In the genomic region with DNA sequence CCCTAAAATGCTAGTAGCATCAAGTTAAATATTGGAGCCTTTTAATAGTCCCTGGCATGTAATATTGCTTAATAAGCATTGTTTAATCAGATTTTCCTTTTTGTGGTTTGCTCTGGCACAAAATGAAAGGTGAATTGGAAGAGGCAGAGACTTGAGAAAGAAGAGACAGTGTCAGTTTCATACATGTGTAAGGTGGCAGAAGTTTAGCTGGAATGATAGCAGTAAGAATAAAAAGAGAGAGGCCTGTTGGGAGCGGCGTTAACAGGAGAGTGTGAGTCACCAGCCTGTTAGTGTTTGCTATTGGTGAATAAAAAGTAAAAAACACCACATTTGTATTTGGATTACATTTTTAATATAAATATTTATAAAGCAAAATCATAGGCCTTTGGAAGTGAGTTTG, we compare ENCODE assay signal across 11 cellular contexts.
DNase-seq lines count a peak whose midpoint lies in the region; ATAC-seq and TF ChIP-seq lines count a peak whose summit lies in the region.
"Had no signal": no experiment of that assay in that cellular context is flagged by ENCODE, and none has a peak within 500 bp of the region (broad histone marks: within the 10 kb centered on the region; RNA-seq: fewer than 3 reads in every experiment).

No MANE protein-coding gene starts in this region.

- CTCF ChIA-PET in naive thymus-derived CD4-positive, alpha-beta T cell (lab: Charles Lee): no interaction called here

- no peak overlapping the region for H3K4me3 ChIP-seq in MG63
- no peak overlapping the region for H3K4me3 ChIP-seq in naive thymus-derived CD4-positive, alpha-beta T cell (ENCODE audit: low read length)
- H3K4me3 ChIP-seq in effector memory CD4-positive, alpha-beta T cell (ENCODE audit: insufficient read depth, low read depth, low read length, poor library complexity, severe bottlenecking): no peak overlapping the region
- H3K4me3 ChIP-seq: esophagus muscularis mucosa, testis had no signal

- ATAC-seq in central memory CD8-positive, alpha-beta T cell (replicated peaks; ENCODE audit: extremely low read depth, poor library complexity, severe bottlenecking): no peak
- ATAC-seq in naive thymus-derived CD4-positive, alpha-beta T cell: no peak
- ATAC-seq in HG03378 (IDR thresholded peaks at IDR 0.05; ENCODE audit: unreplicated experiment): no peak
- no peak for ATAC-seq in HG03045 (IDR thresholded peaks at IDR 0.05; ENCODE audit: unreplicated experiment)

- H3K9me3 Mint-ChIP-seq in central memory CD8-positive, alpha-beta T cell: no peaks in the 10 kb centered on the region
- peaks cover 0 to 15% (median 0%) of the 10 kb centered on the region in 11 donors for H3K9me3 Mint-ChIP-seq in naive thymus-derived CD4-positive, alpha-beta T cell

- POLR2A ChIA-PET in naive thymus-derived CD4-positive, alpha-beta T cell (lab: Charles Lee): no interaction called here

- H3K9me3 ChIP-seq in MG63: no peaks in the 10 kb centered on the region
- H3K9me3 ChIP-seq in naive thymus-derived CD4-positive, alpha-beta T cell (ENCODE audit: control insufficient read depth in 2 of 3, low read length in 3 of 3): no peaks in the 10 kb centered on the region
- H3K9me3 ChIP-seq in effector memory CD4-positive, alpha-beta T cell (ENCODE audit: control insufficient read depth, low read length): no peaks in the 10 kb centered on the region
- H3K9me3 ChIP-seq: esophagus muscularis mucosa, testis had no signal

- H3K27ac Mint-ChIP-seq in central memory CD8-positive, alpha-beta T cell (ENCODE audit: low read depth): peak overlapping the region; percentile 30
- peak overlapping the region in 8 of 9 donors; percentile 10 to 81 (median 44) for H3K27ac Mint-ChIP-seq in naive thymus-derived CD4-positive, alpha-beta T cell

- H3K4me3 Mint-ChIP-seq in central memory CD8-positive, alpha-beta T cell: no peak overlapping the region
- peak overlapping the region in 6 of 10 donors; percentile 7 to 59 (median 31) for H3K4me3 Mint-ChIP-seq in naive thymus-derived CD4-positive, alpha-beta T cell

- peaks cover 1% of the 10 kb centered on the region for H3K36me3 Mint-ChIP-seq in central memory CD8-positive, alpha-beta T cell (ENCODE audit: insufficient read depth)
- peaks cover 5 to 40% (median 12%) of the 10 kb centered on the region in 5 donors for H3K36me3 Mint-ChIP-seq in naive thymus-derived CD4-positive, alpha-beta T cell

- H3K27me3 Mint-ChIP-seq in central memory CD8-positive, alpha-beta T cell: no peaks in the 10 kb centered on the region
- H3K27me3 Mint-ChIP-seq in naive thymus-derived CD4-positive, alpha-beta T cell: no peaks in the 10 kb centered on the region

- H3K4me1 ChIP-seq in naive thymus-derived CD4-positive, alpha-beta T cell (ENCODE audit: control insufficient read depth in 2 of 2, insufficient read depth in 2 of 2, low read length in 2 of 2): peaks cover 7 to 18% of the 10 kb centered on the region in 2 donors
- peaks cover 6% of the 10 kb centered on the region for H3K4me1 ChIP-seq in effector memory CD4-positive, alpha-beta T cell (ENCODE audit: control insufficient read depth, insufficient read depth, low read length, poor library complexity, severe bottlenecking)
- H3K4me1 ChIP-seq: testis had no signal

- peaks cover 43% of the 10 kb centered on the region for H3K4me1 Mint-ChIP-seq in central memory CD8-positive, alpha-beta T cell
- peaks cover 33 to 85% (median 71%) of the 10 kb centered on the region in 7 donors for H3K4me1 Mint-ChIP-seq in naive thymus-derived CD4-positive, alpha-beta T cell

- H3K36me3 ChIP-seq in MG63: peaks cover 5% of the 10 kb centered on the region
- H3K36me3 ChIP-seq in naive thymus-derived CD4-positive, alpha-beta T cell (ENCODE audit: control insufficient read depth in 2 of 3, insufficient read depth in 3 of 3, low read length in 3 of 3): no peaks in the 10 kb centered on the region
- no peaks in the 10 kb centered on the region for H3K36me3 ChIP-seq in effector memory CD4-positive, alpha-beta T cell (ENCODE audit: control insufficient read depth, insufficient read depth, low read length)
- H3K36me3 ChIP-seq: esophagus muscularis mucosa had no signal

- no peak overlapping the region for H3K27ac ChIP-seq in naive thymus-derived CD4-positive, alpha-beta T cell (ENCODE audit: low read depth, low read length)
- no peak overlapping the region for H3K27ac ChIP-seq in effector memory CD4-positive, alpha-beta T cell (ENCODE audit: insufficient read depth, low read length, poor library complexity, severe bottlenecking)
- H3K27ac ChIP-seq: esophagus muscularis mucosa, testis had no signal

- intact Hi-C loops in naive thymus-derived CD4-positive, alpha-beta T cell (cut with micrococcal nuclease): loop anchor here in 1 of 2 donors (10.0 kb wide), 1 partner anchor 307 kb away; a partner anchor contains a TSS

- TF ChIP-seq CTCF in GM10266 (IDR thresholded peaks at IDR 0.05; ENCODE audit: control insufficient read depth, insufficient read depth, low read depth, missing control alignments): no peak

- peak; percentile 11 for DNase-seq in EH (ENCODE audit: low read depth)
- peak; percentile 31 for DNase-seq in MG63
- DNase-seq in central memory CD8-positive, alpha-beta T cell (ENCODE audit: low spot score in 2 of 2): no peak
- peak in 1 of 9 donors; percentile 18 for DNase-seq in naive thymus-derived CD4-positive, alpha-beta T cell
- DNase-seq in effector memory CD4-positive, alpha-beta T cell: no peak
- DNase-seq in GM10266 (ENCODE audit: extremely low spot score): no peak
- DNase-seq: MV-4-11, testis had no signal

- H3K27me3 ChIP-seq in MG63: no peaks in the 10 kb centered on the region
- no peaks in the 10 kb centered on the region for H3K27me3 ChIP-seq in naive thymus-derived CD4-positive, alpha-beta T cell (ENCODE audit: control insufficient read depth in 2 of 2, insufficient read depth in 2 of 2, low read length in 2 of 2)
- H3K27me3 ChIP-seq in effector memory CD4-positive, alpha-beta T cell (replicated peaks; ENCODE audit: control insufficient read depth, insufficient read depth, low read length, poor library complexity, severe bottlenecking): no peaks in the 10 kb centered on the region
- H3K27me3 ChIP-seq: esophagus muscularis mucosa, testis had no signal

Comparison
In these comparisons a context has a peak if more than half of its experiments do, and no peak if none do; other contexts are left out.
1. DNase-seq: peak in EH (single experiment) and MG63 (single experiment); none in central memory CD8-positive, alpha-beta T cell (0 of 2), effector memory CD4-positive, alpha-beta T cell (0 of 3) and GM10266 (single experiment).